ENCODE assay signal across 10 cellular contexts in the genomic region with DNA sequence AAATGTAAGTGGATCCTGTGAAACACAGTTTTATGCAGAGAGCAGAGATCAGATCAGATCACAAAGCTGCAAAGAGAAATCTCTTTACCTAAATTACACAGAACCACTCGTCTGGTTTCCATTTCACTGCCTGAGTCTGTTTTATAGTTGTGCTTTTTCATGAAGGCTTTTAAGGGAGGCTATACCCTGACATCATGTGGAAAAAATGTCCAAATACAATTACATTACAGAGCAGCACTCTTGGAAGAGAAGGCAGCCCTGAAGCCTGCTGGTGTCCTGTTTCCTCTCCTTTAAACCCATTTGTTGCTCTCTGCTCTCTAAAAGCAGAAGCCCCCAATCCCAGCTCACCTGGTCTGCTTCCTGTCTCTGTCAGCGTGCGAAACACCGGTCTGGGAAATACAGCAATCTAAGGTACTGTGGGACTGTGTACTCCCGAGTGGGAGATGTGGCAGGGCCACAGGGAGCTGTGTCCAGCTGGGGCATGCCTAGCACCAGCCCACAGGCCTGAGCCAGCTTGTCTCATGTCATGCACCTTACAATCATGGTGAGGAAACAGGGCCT. TPM values are rescaled to one million over a fixed set of nuclear protein-coding genes. Genes with fewer than 3 reads are reported as not detected.
DNase-seq lines count a peak whose midpoint lies in the region; ATAC-seq, FAIRE-seq and TF ChIP-seq lines count a peak whose summit lies in the region.
"Had no signal": no experiment of that assay in that cellular context is flagged by ENCODE, and none has a peak within 500 bp of the region (broad histone marks: within the 10 kb centered on the region; RNA-seq: fewer than 3 reads in every experiment).

No MANE protein-coding gene starts in this region.

- H3K27me3 ChIP-seq in keratinocyte (ENCODE audit: control insufficient read depth, extremely low read depth, insufficient read depth, low read length) (no peaks in the 10 kb centered on the region), suprapubic skin (no peaks in the 10 kb centered on the region)

- H3K4me2 ChIP-seq in keratinocyte (ENCODE audit: control insufficient read depth, extremely low read depth, insufficient read depth, low read depth, low read length), result no peak overlapping the region

- no peaks in the 10 kb centered on the region for H3K79me2 ChIP-seq in keratinocyte (ENCODE audit: control insufficient read depth, insufficient read depth, low read length)

- no peaks in the 10 kb centered on the region for H3K9me1 ChIP-seq in keratinocyte (ENCODE audit: control insufficient read depth, extremely low read depth, insufficient read depth, low read length)

- dilution Hi-C loops in keratinocyte (cut with MboI; ENCODE audit: extremely low pct_ligation_motif_present, low sequenced_read_pairs), result no loop called here

- FAIRE-seq in HTR-8/SVneo (lab: Jason Lieb, UNC) (peak; percentile 55), keratinocyte (lab: Jason Lieb, UNC) (peak; percentile 73)

- H3K36me3 ChIP-seq in keratinocyte (ENCODE audit: control insufficient read depth in 2 of 2, extremely low read depth in 1 of 2, insufficient read depth in 2 of 2, low read length in 2 of 2) (peaks cover 1 to 9% of the 10 kb centered on the region in 2 experiments), suprapubic skin (peaks cover 3% of the 10 kb centered on the region)

- TF ChIP-seq POLR2A in suprapubic skin (IDR thresholded peaks at IDR 0.05), result no peak

- peak overlapping the region; percentile 39 for H3K27ac ChIP-seq in caudate nucleus (ENCODE audit: low read depth, low read length)
- no peak overlapping the region for H3K27ac ChIP-seq in keratinocyte (ENCODE audit: control insufficient read depth, insufficient read depth, low read length)
- peak overlapping the region; percentile 55 for H3K27ac ChIP-seq in suprapubic skin

- DNase-seq in HTR-8/SVneo (ENCODE audit: insufficient read length, low spot score), result peak; percentile 45
- no peak for DNase-seq in caudate nucleus (lab: John Stamatoyannopoulos, UW)
- DNase-seq in keratinocyte (ENCODE audit: low read depth, low spot score), result no peak
- DNase-seq in suprapubic skin (ENCODE audit: low spot score in 2 of 2), result no peak
- DNase-seq in NCI-H2171 treated with DMSO at 0.1 percent for 48 hours (lab: John Stamatoyannopoulos, UW), result no peak
- DNase-seq in NCI-H187 (lab: John Stamatoyannopoulos, UW), result no peak
- no peak for DNase-seq in NCI-H187 treated with DMSO at 0.1 percent for 48 hours (lab: John Stamatoyannopoulos, UW)
- DNase-seq: activated CD4-positive, CD25-positive, alpha-beta regulatory T cell; NCI-H446 had no signal

- H3K4me3 ChIP-seq in keratinocyte (ENCODE audit: control insufficient read depth in 2 of 3, extremely low read depth in 1 of 3, insufficient read depth in 2 of 3, low read depth in 1 of 3, low read length in 3 of 3) (no peak overlapping the region), suprapubic skin (no peak overlapping the region)

- no peak for ATAC-seq in HG03108 (IDR thresholded peaks at IDR 0.05; ENCODE audit: unreplicated experiment)

- TF ChIP-seq CTCF in keratinocyte (optimal IDR thresholded peaks at IDR 0.05 in 1 of 3, IDR thresholded peaks at IDR 0.05 in 1 of 3, conservative IDR thresholded peaks at IDR 0.05 in 1 of 3; ENCODE audit: extremely low read depth in 1 of 3, insufficient read depth in 2 of 3, low read length in 3 of 3), result no peak
- TF ChIP-seq CTCF in suprapubic skin (IDR thresholded peaks at IDR 0.05), result no peak

- peak overlapping the region; percentile 28 for H2AFZ ChIP-seq in keratinocyte (ENCODE audit: control insufficient read depth, low read length)

- no peak for TF ChIP-seq EP300 in suprapubic skin (IDR thresholded peaks at IDR 0.05)

- H3K9ac ChIP-seq in keratinocyte (ENCODE audit: control insufficient read depth, extremely low read depth, insufficient read depth, low read length), result peak overlapping the region; percentile 10

- 49% methylated on average over 5 of the region's 5 CpGs for WGBS in suprapubic skin

- H3K9me3 ChIP-seq in keratinocyte (ENCODE audit: control insufficient read depth, low read depth, low read length), result no peaks in the 10 kb centered on the region
- H3K9me3 ChIP-seq in suprapubic skin, result no peaks in the 10 kb centered on the region

- no peaks in the 10 kb centered on the region for H4K20me1 ChIP-seq in keratinocyte (ENCODE audit: control insufficient read depth, extremely low read depth, insufficient read depth, low read length)

- peaks cover 15% of the 10 kb centered on the region for H3K4me1 ChIP-seq in keratinocyte (ENCODE audit: control insufficient read depth, extremely low read depth, insufficient read depth, low read length)
- peaks cover 9% of the 10 kb centered on the region for H3K4me1 ChIP-seq in suprapubic skin

RNA-seq across cellular contexts. Expression of a gene that starts 24.8 kb away (rescaled TPM):
- polyA plus RNA-seq in keratinocyte, result 27.1 to 52.4 TPM (median 48.5 TPM) in 3 replicates
- polyA plus RNA-seq in keratinocyte (2011; ENCODE audit: low read depth), result 190 TPM
- 38.1 and 45.1 TPM in 2 replicates for polyA plus RNA-seq in keratinocyte (2011; cell fraction: cytosol; rRNA removed)
- polyA plus RNA-seq in keratinocyte (2011; cell fraction: nucleus; rRNA removed), result 77.7 and 84.9 TPM in 2 replicates
- polyA plus RNA-seq in keratinocyte (2012; ENCODE audit: low replicate concordance), result 151 and 162 TPM in 2 replicates
- polyA minus RNA-seq in keratinocyte, result 7.8 to 24.2 TPM (median 16.0 TPM) in 3 replicates
- 89.6 TPM for polyA minus RNA-seq in keratinocyte (2011; cell fraction: cytosol; rRNA and poly(A)+ RNA removed)
- 50.5 and 70.1 TPM in 2 replicates for polyA minus RNA-seq in keratinocyte (2011; cell fraction: nucleus; rRNA and poly(A)+ RNA removed)
- 100 to 1,000 TPM; 198 to 238 (median 223) TPM for total RNA-seq in suprapubic skin
